In the genomic region with DNA sequence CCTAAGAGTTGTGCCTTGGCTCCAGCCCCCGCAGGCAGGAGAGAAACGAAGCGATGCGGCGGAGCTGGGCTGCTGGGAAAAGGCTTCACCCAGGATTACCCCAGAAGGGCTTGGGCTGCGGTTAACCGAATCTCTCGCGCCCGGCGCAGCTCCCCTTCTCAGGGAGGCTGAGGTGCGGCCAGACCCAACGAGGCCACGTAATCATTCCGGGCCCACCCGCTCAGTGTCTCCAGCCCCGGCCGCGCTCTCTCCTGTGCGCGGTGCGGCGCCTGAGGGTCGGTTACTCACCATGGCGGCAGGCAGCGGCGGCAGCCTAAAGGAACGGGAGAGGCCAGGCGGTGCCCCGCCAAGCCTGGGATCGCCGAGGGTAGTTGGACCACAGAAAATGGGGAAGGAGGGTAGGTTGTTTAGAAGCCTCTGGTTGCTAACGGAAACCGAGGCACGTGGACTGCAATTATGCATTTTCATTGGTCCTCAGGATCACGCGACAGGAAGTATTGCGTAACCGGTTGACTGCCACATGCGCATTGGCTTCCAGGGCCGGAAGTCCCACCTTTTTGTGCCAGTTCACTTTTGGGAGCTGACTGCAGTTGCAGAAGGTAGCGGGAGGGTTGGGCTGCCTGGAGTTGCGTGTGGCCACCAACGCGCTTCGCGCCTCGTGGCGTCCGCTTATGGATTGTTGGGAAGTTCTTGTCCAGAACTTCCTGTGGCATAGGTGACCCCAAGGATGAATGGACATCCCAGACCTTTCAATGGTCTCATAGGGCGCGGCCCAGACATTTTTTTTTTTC, we compare ENCODE assay signal across 1 cellular context.
TF ChIP-seq lines count a peak whose summit lies in the region.

A gene with protein sequence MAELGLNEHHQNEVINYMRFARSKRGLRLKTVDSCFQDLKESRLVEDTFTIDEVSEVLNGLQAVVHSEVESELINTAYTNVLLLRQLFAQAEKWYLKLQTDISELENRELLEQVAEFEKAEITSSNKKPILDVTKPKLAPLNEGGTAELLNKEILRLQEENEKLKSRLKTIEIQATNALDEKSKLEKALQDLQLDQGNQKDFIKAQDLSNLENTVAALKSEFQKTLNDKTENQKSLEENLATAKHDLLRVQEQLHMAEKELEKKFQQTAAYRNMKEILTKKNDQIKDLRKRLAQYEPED (minus strand): TSS at position 419 of the 791 bp plus-strand sequence. CDS start 128 bp downstream, at position 291.

TF ChIP-seq in K562, 482 proteins besides CTCF, POLR2A, EP300 and RAD21 (continued from another document and continues in another):
- no peak for TF ChIP-seq PBX2 (CRISPR knock-in tag; IDR thresholded peaks at IDR 0.05; ENCODE audit: low read depth)
- TF ChIP-seq PBX2 (tag; conservative IDR thresholded peaks at IDR 0.05; ENCODE audit: low read depth): no peak; the same call in 1 of the 2 replicates
- no peak for TF ChIP-seq TEAD4 (IDR thresholded peaks at IDR 0.05; ENCODE audit: low read length)
- no peak for TF ChIP-seq TEAD4 (CRISPR knock-in tag; IDR thresholded peaks at IDR 0.05; ENCODE audit: borderline replicate concordance)
- 0 out of 2 replicates have a peak, but pooled peaks have one; percentile 3 for TF ChIP-seq ERF (CRISPR knock-in tag; IDR thresholded peaks at IDR 0.05)
- TF ChIP-seq MYBL2 (IDR thresholded peaks at IDR 0.05; ENCODE audit: low read depth): peak; percentile 60
- no peak for TF ChIP-seq MYBL2 (CRISPR knock-in tag; IDR thresholded peaks at IDR 0.05; ENCODE audit: borderline replicate concordance)
- TF ChIP-seq MYC (IDR thresholded peaks at IDR 0.05; ENCODE audit: low read depth, low read length): peak; percentile 90
- TF ChIP-seq MYC (CRISPR knock-in tag; IDR thresholded peaks at IDR 0.05; ENCODE audit: borderline replicate concordance, low read depth): 0 out of 2 replicates have a peak, but pooled peaks have one; percentile 21
- 0 out of 2 replicates have a peak, but pooled peaks have one; percentile 49 for TF ChIP-seq CREB3 (tag; conservative IDR thresholded peaks at IDR 0.05; ENCODE audit: low read depth)
- TF ChIP-seq MXI1 (IDR thresholded peaks at IDR 0.05; ENCODE audit: low read depth, low read length): peak; percentile 97
- TF ChIP-seq RBM25 (IDR thresholded peaks at IDR 0.05; ENCODE audit: low read depth, low read length, severe bottlenecking): peak; percentile 66
- TF ChIP-seq HMGN3 (IDR thresholded peaks at IDR 0.05; ENCODE audit: borderline replicate concordance, extremely low read depth, insufficient read length, low read depth, low read length): peak; percentile 67
- no peak for TF ChIP-seq ZHX1 (conservative IDR thresholded peaks at IDR 0.05; ENCODE audit: low read length)
- peak; percentile 99 for TF ChIP-seq BHLHE40 (IDR thresholded peaks at IDR 0.05; ENCODE audit: low read length)
- TF ChIP-seq SMAD3 (CRISPR knock-in tag; conservative IDR thresholded peaks at IDR 0.05): no peak
- peak; percentile 94 to 96 for TF ChIP-seq FOXK2 (conservative IDR thresholded peaks at IDR 0.05 in 1 of 2, IDR thresholded peaks at IDR 0.05 in 1 of 2; ENCODE audit: low read depth in 2 of 2)
- no peak for TF ChIP-seq CHD7 (IDR thresholded peaks at IDR 0.05; ENCODE audit: low read depth, low read length)
- peak; percentile 31 for TF ChIP-seq TAF1 (IDR thresholded peaks at IDR 0.05; ENCODE audit: control insufficient read depth, extremely low read depth, insufficient read depth, low read length, severe bottlenecking)
- peak; percentile 75 for TF ChIP-seq CBFA2T2 (conservative IDR thresholded peaks at IDR 0.05)
- TF ChIP-seq CBX1 (IDR thresholded peaks at IDR 0.05; ENCODE audit: low read depth): peak; percentile 75; the same call in 1 of the 2 replicates
- TF ChIP-seq ARID1B (IDR thresholded peaks at IDR 0.05): peak; percentile 36
- TF ChIP-seq TOE1 (IDR thresholded peaks at IDR 0.05; ENCODE audit: borderline replicate concordance): peak; percentile 85; the same call in 1 of the 2 replicates
- TF ChIP-seq TOE1 (CRISPR knock-in tag; IDR thresholded peaks at IDR 0.05; ENCODE audit: borderline replicate concordance, low read depth): no peak
- peak; percentile 40 to 79 for TF ChIP-seq MAZ (CRISPR knock-in tag; conservative IDR thresholded peaks at IDR 0.05 in 1 of 2, IDR thresholded peaks at IDR 0.05 in 1 of 2)
- peak; percentile 28; the same call in 1 of the 2 replicates for TF ChIP-seq MAFG (tag; conservative IDR thresholded peaks at IDR 0.05)
- peak; percentile 95 for TF ChIP-seq ATF7 (IDR thresholded peaks at IDR 0.05)
- TF ChIP-seq TCF15 (CRISPR knock-in tag; IDR thresholded peaks at IDR 0.05): no peak
- TF ChIP-seq, protein P1, sequence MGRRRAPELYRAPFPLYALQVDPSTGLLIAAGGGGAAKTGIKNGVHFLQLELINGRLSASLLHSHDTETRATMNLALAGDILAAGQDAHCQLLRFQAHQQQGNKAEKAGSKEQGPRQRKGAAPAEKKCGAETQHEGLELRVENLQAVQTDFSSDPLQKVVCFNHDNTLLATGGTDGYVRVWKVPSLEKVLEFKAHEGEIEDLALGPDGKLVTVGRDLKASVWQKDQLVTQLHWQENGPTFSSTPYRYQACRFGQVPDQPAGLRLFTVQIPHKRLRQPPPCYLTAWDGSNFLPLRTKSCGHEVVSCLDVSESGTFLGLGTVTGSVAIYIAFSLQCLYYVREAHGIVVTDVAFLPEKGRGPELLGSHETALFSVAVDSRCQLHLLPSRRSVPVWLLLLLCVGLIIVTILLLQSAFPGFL (CRISPR knock-in tag; IDR thresholded peaks at IDR 0.05): no peak
- no peak for TF ChIP-seq ZNF79 (CRISPR knock-in tag; IDR thresholded peaks at IDR 0.05; ENCODE audit: low read depth)
- TF ChIP-seq CBX8 (IDR thresholded peaks at IDR 0.05; ENCODE audit: borderline replicate concordance, extremely low read depth, low read depth, low read length, poor library complexity, severe bottlenecking): no peak
- TF ChIP-seq MTA3 (IDR thresholded peaks at IDR 0.05; ENCODE audit: borderline replicate concordance): peak; percentile 74; the same call in 1 of the 2 replicates
- TF ChIP-seq MED1 (CRISPR knock-in tag; IDR thresholded peaks at IDR 0.05; ENCODE audit: borderline replicate concordance): no peak
- peak; percentile 59; the same call in 1 of the 2 replicates for TF ChIP-seq ZC3H11A (IDR thresholded peaks at IDR 0.05; ENCODE audit: low read depth, low read length)
- no peak for TF ChIP-seq HMG20B (CRISPR knock-in tag; IDR thresholded peaks at IDR 0.05)
- TF ChIP-seq SREBF1 (IDR thresholded peaks at IDR 0.05; ENCODE audit: borderline replicate concordance, low read depth, low read length): peak; percentile 96
